ENCODE assay signal across 20 cellular contexts in the genomic region with DNA sequence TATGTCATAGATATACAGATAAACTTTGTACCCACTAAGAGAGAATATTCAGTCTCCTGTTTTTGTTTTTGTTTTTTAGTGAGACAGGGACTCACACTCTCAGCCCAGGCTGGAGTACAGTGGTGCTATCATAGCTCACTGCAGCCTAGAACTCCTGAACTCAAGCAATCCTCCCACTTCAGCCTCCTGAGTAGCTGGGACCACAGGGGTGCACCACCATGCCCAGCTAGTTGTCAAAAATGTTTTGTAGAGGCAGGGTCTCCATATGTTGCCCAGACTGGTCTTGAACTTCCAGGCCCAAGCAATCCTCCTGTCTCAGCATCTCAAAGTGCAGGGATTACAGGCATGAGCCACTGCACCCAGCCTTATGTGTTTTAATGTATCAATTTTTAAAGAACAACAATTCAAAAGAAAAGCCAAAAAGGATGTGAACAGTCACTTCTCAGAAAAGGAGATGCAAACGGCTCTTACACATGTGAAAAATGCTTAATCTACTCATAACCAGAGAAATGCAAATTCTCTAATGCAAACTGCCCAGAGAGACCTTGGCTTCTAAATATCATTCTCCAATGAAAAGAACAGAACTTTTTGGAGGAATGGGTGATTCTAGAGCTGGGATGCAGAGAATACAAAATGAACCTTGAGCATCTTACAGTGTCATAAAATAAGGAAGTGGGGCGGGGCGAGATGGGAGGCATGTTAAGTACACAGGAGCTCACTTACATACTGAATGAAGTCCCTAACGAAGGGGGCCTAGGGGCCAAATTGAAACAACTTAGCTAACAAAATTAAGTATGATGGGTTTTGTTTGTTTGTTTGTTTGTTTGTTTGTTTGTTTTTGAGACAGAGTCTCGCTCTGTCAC. TPM values are rescaled to one million over a fixed set of nuclear protein-coding genes. Genes with fewer than 3 reads are reported as not detected.
DNase-seq lines count a peak whose midpoint lies in the region; ATAC-seq and TF ChIP-seq lines count a peak whose summit lies in the region.
"Had no signal": no experiment of that assay in that cellular context is flagged by ENCODE, and none has a peak within 500 bp of the region (broad histone marks: within the 10 kb centered on the region; RNA-seq: fewer than 3 reads in every experiment).

No MANE protein-coding gene starts in this region.

- intact Hi-C loops in spleen (cut with DNase I; ENCODE audit: low total_unique reads): loop anchor here (10.0 kb wide), 1 partner anchor 122 kb away; no protein-coding TSS in a partner anchor

- H3K27me3 Mint-ChIP-seq in activated T-cell treated with anti-CD3 and anti-CD28 coated beads, Interleukin-2, amount 50 U/mL, for 72 hours (ENCODE audit: low read depth): no peaks in the 10 kb centered on the region
- H3K27me3 Mint-ChIP-seq in activated CD4-positive, alpha-beta memory T cell treated with anti-CD3 and anti-CD28 coated beads, Interleukin-2, amount 10 ng/mL, durations not matched to agents 7 days and 5 days: no peaks in the 10 kb centered on the region

- H3K4me1 ChIP-seq in spleen (peaks cover 0 to 9% (median 3%) of the 10 kb centered on the region in 6 donors), SK-N-SH (ENCODE audit: control insufficient read depth in 1 of 2, insufficient read depth in 2 of 2, low read depth in 1 of 2, low read length in 1 of 2) (peaks cover 0 to 3% of the 10 kb centered on the region in 2 experiments; a peak in 1 of 4 replicates)
- H3K4me1 ChIP-seq: breast epithelium had no signal

- H3K27ac ChIP-seq in spleen (no peak overlapping the region), SK-N-SH (ENCODE audit: low read depth in 2 of 2, low read length in 1 of 2) (no peak overlapping the region)
- H3K27ac ChIP-seq: breast epithelium had no signal

- no peaks in the 10 kb centered on the region for H3F3A ChIP-seq in SK-N-SH (replicated peaks; ENCODE audit: insufficient read depth)

- H3K9me3 ChIP-seq in spleen (peaks cover 0 to 15% (median 9%) of the 10 kb centered on the region in 8 donors), SK-N-SH (no peaks in the 10 kb centered on the region)
- H3K9me3 ChIP-seq: breast epithelium had no signal

- peak overlapping the region; percentile 40 to 71 for H3K4me3 Mint-ChIP-seq in activated T-cell treated with anti-CD3 and anti-CD28 coated beads, Interleukin-2, amount 50 U/mL, for 72 hours
- H3K4me3 Mint-ChIP-seq in activated CD4-positive, alpha-beta memory T cell treated with anti-CD3 and anti-CD28 coated beads, Interleukin-2, amount 10 ng/mL, durations not matched to agents 7 days and 5 days: peak overlapping the region; percentile 57

- TF ChIP-seq CTCF in spleen (IDR thresholded peaks at IDR 0.05 in 8 of 11, conservative IDR thresholded peaks at IDR 0.05 in 3 of 11) (no peak), SK-N-SH (IDR thresholded peaks at IDR 0.05) (no peak)

- ATAC-seq in activated T-cell treated with anti-CD3 and anti-CD28 coated beads, Interleukin-2, amount 50 U/mL, for 72 hours (replicated peaks in 1 of 2): peak; percentile 66 to 73
- ATAC-seq in HG02870 (IDR thresholded peaks at IDR 0.05; ENCODE audit: unreplicated experiment): peak; percentile 71

- H3K27me3 ChIP-seq in spleen (replicated peaks in 1 of 7) (peaks cover 0 to 9% (median 0%) of the 10 kb centered on the region in 7 donors), SK-N-SH (ENCODE audit: insufficient read depth) (no peaks in the 10 kb centered on the region)
- H3K27me3 ChIP-seq: breast epithelium had no signal

- peak overlapping the region; percentile 30 for H3K27ac Mint-ChIP-seq in activated T-cell treated with anti-CD3 and anti-CD28 coated beads, Interleukin-2, amount 50 U/mL, for 72 hours
- H3K27ac Mint-ChIP-seq in activated CD4-positive, alpha-beta memory T cell treated with anti-CD3 and anti-CD28 coated beads, Interleukin-2, amount 10 ng/mL, durations not matched to agents 7 days and 5 days: peak overlapping the region; percentile 99

- no peak for TF ChIP-seq RAD21 in SK-N-SH (IDR thresholded peaks at IDR 0.05; ENCODE audit: low read length)

- CTCF ChIA-PET in activated CD4-positive, alpha-beta memory T cell treated with anti-CD3 and anti-CD28 coated beads, Interleukin-2, amount 10 ng/mL, durations not matched to agents 7 days and 5 days (lab: Charles Lee): interaction anchor here (1.0 to 4.3 kb wide), 11 partner anchors 8 to 276 kb away, joined by 3 to 33 read pairs (median 4); partner anchors contain the start of gene CKLF
- CTCF ChIA-PET in SK-N-SH (lab: Yijun Ruan, JAX): interaction anchor here (1.0 to 1.6 kb wide), 2 partner anchors 8 to 271 kb away, joined by 3 to 4 read pairs; no protein-coding TSS in a partner anchor

- no peak for TF ChIP-seq POLR2A in spleen (IDR thresholded peaks at IDR 0.05)

- H3K4me1 Mint-ChIP-seq in activated T-cell treated with anti-CD3 and anti-CD28 coated beads, Interleukin-2, amount 50 U/mL, for 72 hours (ENCODE audit: low read depth): peaks cover 61% of the 10 kb centered on the region
- H3K4me1 Mint-ChIP-seq in activated CD4-positive, alpha-beta memory T cell treated with anti-CD3 and anti-CD28 coated beads, Interleukin-2, amount 10 ng/mL, durations not matched to agents 7 days and 5 days: peaks cover 50% of the 10 kb centered on the region

- no peak for DNase-seq in activated T-cell treated with anti-CD3 and anti-CD28 coated beads, Interleukin-2, amount 50 U/mL, for 72 hours
- no peak for DNase-seq in activated T-cell treated with anti-CD3 and anti-CD28 coated beads for 4 hours
- DNase-seq in activated CD4-positive, alpha-beta memory T cell treated with anti-CD3 and anti-CD28 coated beads, Interleukin-2, amount 10 ng/mL, durations not matched to agents 7 days and 5 days: peak; percentile 38
- DNase-seq in spleen: peak; percentile 67
- DNase-seq in OCI-M1 (lab: John Stamatoyannopoulos, UW): no peak
- DNase-seq in MV-4-11 (lab: John Stamatoyannopoulos, UW): no peak
- no peak for DNase-seq in SK-N-SH
- DNase-seq: COR-L47; dermis blood vessel endothelial cell; hippocampal formation; mammary epithelial cell; NCI-H1694; NCI-H226; posterior cingulate gyrus; stimulated activated CD4-positive, alpha-beta T cell treated with anti-CD3 and anti-CD28 coated beads, Interleukin-1b, Interleukin-23, amount 100 ng/mL, for 48 hours had no signal

- H3K4me2 ChIP-seq in SK-N-SH: no peak overlapping the region

- no peaks in the 10 kb centered on the region for H3K79me2 ChIP-seq in SK-N-SH (ENCODE audit: insufficient read depth)

- 64 to 77% (median 73%) methylated on average over 5 of the region's 5 CpGs for WGBS in spleen, 5 donors
- WGBS in SK-N-SH (ENCODE audit: low lambda C conversion rate): 87% methylated on average over 5 of the region's 5 CpGs

- no peak overlapping the region for H2AFZ ChIP-seq in SK-N-SH (ENCODE audit: low read depth)

- no peak for TF ChIP-seq EP300 in SK-N-SH (IDR thresholded peaks at IDR 0.05; ENCODE audit: borderline replicate concordance in 1 of 2, low read depth in 1 of 2, low read length in 1 of 2)

- no peaks in the 10 kb centered on the region for H4K20me1 ChIP-seq in SK-N-SH (ENCODE audit: insufficient read depth)

- no peak overlapping the region for H3K4me3 ChIP-seq in spleen
- no peak overlapping the region for H3K4me3 ChIP-seq in SK-N-SH (ENCODE audit: low read depth in 2 of 2, low read length in 1 of 2)
- H3K4me3 ChIP-seq: breast epithelium had no signal

- POLR2A ChIA-PET in activated CD4-positive, alpha-beta memory T cell treated with anti-CD3 and anti-CD28 coated beads, Interleukin-2, amount 10 ng/mL, durations not matched to agents 7 days and 5 days (lab: Charles Lee): interaction anchor here (0.7 to 6.4 kb wide), 14 partner anchors 8 to 188 kb away, joined by 3 to 40 read pairs (median 4); partner anchors contain the start of gene CKLF
- POLR2A ChIA-PET in SK-N-SH (lab: Yijun Ruan, JAX): no interaction called here

- H3K9me2 ChIP-seq in SK-N-SH: no peaks in the 10 kb centered on the region

- H3K36me3 ChIP-seq in spleen (no peaks in the 10 kb centered on the region), SK-N-SH (replicated peaks in 1 of 2; ENCODE audit: control insufficient read depth in 1 of 2, insufficient read depth in 2 of 2, low read length in 1 of 2) (no peaks in the 10 kb centered on the region)
- H3K36me3 ChIP-seq: breast epithelium had no signal

- H3K36me3 Mint-ChIP-seq in activated T-cell treated with anti-CD3 and anti-CD28 coated beads, Interleukin-2, amount 50 U/mL, for 72 hours (ENCODE audit: insufficient read depth in 2 of 2): peaks cover 3 to 8% of the 10 kb centered on the region in 2 donors
- peaks cover 18% of the 10 kb centered on the region for H3K36me3 Mint-ChIP-seq in activated CD4-positive, alpha-beta memory T cell treated with anti-CD3 and anti-CD28 coated beads, Interleukin-2, amount 10 ng/mL, durations not matched to agents 7 days and 5 days (ENCODE audit: low read depth)

- H3K9me3 Mint-ChIP-seq in activated T-cell treated with anti-CD3 and anti-CD28 coated beads, Interleukin-2, amount 50 U/mL, for 72 hours: peaks cover 2 to 6% of the 10 kb centered on the region in 2 donors
- peaks cover 18% of the 10 kb centered on the region for H3K9me3 Mint-ChIP-seq in activated CD4-positive, alpha-beta memory T cell treated with anti-CD3 and anti-CD28 coated beads, Interleukin-2, amount 10 ng/mL, durations not matched to agents 7 days and 5 days

- no peak overlapping the region for H3K9ac ChIP-seq in SK-N-SH

RNA-seq across cellular contexts. Expression of gene CMTM3, which starts 7.3 kb away (rescaled TPM):
- 10 to 100 TPM; 82.4 to 90.6 TPM for total RNA-seq in activated T-cell treated with anti-CD3 and anti-CD28 coated beads, Interleukin-2, amount 50 U/mL, for 72 hours
- 100 to 1,000 TPM; 111 TPM for total RNA-seq in activated CD4-positive, alpha-beta memory T cell treated with anti-CD3 and anti-CD28 coated beads, Interleukin-2, amount 10 ng/mL, durations not matched to agents 7 days and 5 days
- 10 to 100 TPM; 37.6 to 53.1 (median 41.9) TPM for total RNA-seq in spleen
- polyA plus RNA-seq in spleen (10 to 100 TPM; 16.2 to 25.0 (median 23.4) TPM), SK-N-SH (2012; rRNA removed) (64.2 and 69.4 TPM in 2 replicates)
- polyA plus RNA-seq in SK-N-SH (2012; cell fraction: cytosol; rRNA removed): 51.4 and 73.9 TPM in 2 replicates
- polyA plus RNA-seq in SK-N-SH (2012; cell fraction: nucleus; rRNA removed): 44.1 and 60.0 TPM in 2 replicates

RNA-seq across cellular contexts. Expression of gene CMTM2, which starts 18.0 kb away (rescaled TPM):
- total RNA-seq in activated T-cell treated with anti-CD3 and anti-CD28 coated beads, Interleukin-2, amount 50 U/mL, for 72 hours: 1 to 10 TPM in 1 of 2 donors, under 1 TPM in 1; 0.31 to 1.2 TPM
- under 1 TPM; 0.43 to 0.83 TPM for total RNA-seq in activated CD4-positive, alpha-beta memory T cell treated with anti-CD3 and anti-CD28 coated beads, Interleukin-2, amount 10 ng/mL, durations not matched to agents 7 days and 5 days
- 10 to 100 TPM in 4 of 7 donors, 1 to 10 TPM in 3; 3.3 to 54.6 (median 12.1) TPM for total RNA-seq in spleen
- polyA plus RNA-seq in spleen (1 to 10 TPM in 2 of 3 donors, under 1 TPM in 1; 0.70 to 8.7 (median 5.8) TPM), SK-N-SH (2012; rRNA removed) (not detected in 2 replicates)
- polyA plus RNA-seq in SK-N-SH (2012; cell fraction: cytosol; rRNA removed): 0.07 TPM in 1 of 2 replicates, not detected in the other
- 0.39 and 0.46 TPM in 2 replicates for polyA plus RNA-seq in SK-N-SH (2012; cell fraction: nucleus; rRNA removed)
- total RNA-seq: breast epithelium, fibroblast of villous mesenchyme, mammary epithelial cell, urinary bladder had no signal
- polyA plus RNA-seq: keratinocyte, urinary bladder had no signal

RNA-seq across cellular contexts. Expression of gene CMTM1, which starts 31.0 kb away (rescaled TPM):
- 10 to 100 TPM; 10.1 to 14.4 TPM for total RNA-seq in activated T-cell treated with anti-CD3 and anti-CD28 coated beads, Interleukin-2, amount 50 U/mL, for 72 hours
- total RNA-seq in activated CD4-positive, alpha-beta memory T cell treated with anti-CD3 and anti-CD28 coated beads, Interleukin-2, amount 10 ng/mL, durations not matched to agents 7 days and 5 days: 10 to 100 TPM; 16.6 to 17.8 TPM
- 10 to 100 TPM in 4 of 7 donors, 1 to 10 TPM in 3; 1.4 to 19.0 (median 10.7) TPM for total RNA-seq in spleen
- polyA plus RNA-seq in spleen (1 to 10 TPM in 1 of 3 donors, under 1 TPM in 2; 0.15 to 1.3 (median 0.33) TPM), SK-N-SH (2012; rRNA removed) (3.1 and 3.7 TPM in 2 replicates)
- 1.0 and 2.3 TPM in 2 replicates for polyA plus RNA-seq in SK-N-SH (2012; cell fraction: cytosol; rRNA removed)
- 3.1 and 3.2 TPM in 2 replicates for polyA plus RNA-seq in SK-N-SH (2012; cell fraction: nucleus; rRNA removed)

RNA-seq across cellular contexts. Expression of gene CKLF, which starts 44.8 kb away (rescaled TPM):
- 100 to 1,000 TPM; 163 to 172 TPM for total RNA-seq in activated T-cell treated with anti-CD3 and anti-CD28 coated beads, Interleukin-2, amount 50 U/mL, for 72 hours
- 100 to 1,000 TPM; 183 to 188 TPM for total RNA-seq in activated CD4-positive, alpha-beta memory T cell treated with anti-CD3 and anti-CD28 coated beads, Interleukin-2, amount 10 ng/mL, durations not matched to agents 7 days and 5 days
- total RNA-seq in spleen: 100 to 1,000 TPM in 3 of 7 donors, 10 to 100 TPM in 4; 65.5 to 132 (median 76.8) TPM
- polyA plus RNA-seq in spleen: 10 to 100 TPM; 61.9 to 76.2 (median 74.7) TPM
- 179 and 211 TPM in 2 replicates for polyA plus RNA-seq in SK-N-SH (2012; rRNA removed)
- 185 and 194 TPM in 2 replicates for polyA plus RNA-seq in SK-N-SH (2012; cell fraction: cytosol; rRNA removed)
- polyA plus RNA-seq in SK-N-SH (2012; cell fraction: nucleus; rRNA removed): 42.3 and 65.4 TPM in 2 replicates

RNA-seq across cellular contexts. Expression of gene TK2, which starts 47.3 kb away (rescaled TPM):
- total RNA-seq in activated T-cell treated with anti-CD3 and anti-CD28 coated beads, Interleukin-2, amount 50 U/mL, for 72 hours: 10 to 100 TPM; 16.4 to 16.6 TPM
- 10 to 100 TPM; 13.4 to 13.9 TPM for total RNA-seq in activated CD4-positive, alpha-beta memory T cell treated with anti-CD3 and anti-CD28 coated beads, Interleukin-2, amount 10 ng/mL, durations not matched to agents 7 days and 5 days
- 10 to 100 TPM; 21.3 to 56.6 (median 40.1) TPM for total RNA-seq in spleen
- polyA plus RNA-seq in spleen (10 to 100 TPM in 1 of 3 donors, 1 to 10 TPM in 2; 8.3 to 19.8 (median 9.2) TPM), SK-N-SH (2012; rRNA removed) (25.2 and 37.6 TPM in 2 replicates)
- 27.7 and 28.2 TPM in 2 replicates for polyA plus RNA-seq in SK-N-SH (2012; cell fraction: cytosol; rRNA removed)
- 64.2 and 80.0 TPM in 2 replicates for polyA plus RNA-seq in SK-N-SH (2012; cell fraction: nucleus; rRNA removed)

Comparison
In these comparisons a context has a peak if more than half of its experiments do, and no peak if none do; other contexts are left out.
1. DNase-seq: peak in activated CD4-positive, alpha-beta memory T cell treated with anti-CD3 and anti-CD28 coated beads, Interleukin-2, amount 10 ng/mL, durations not matched to agents 7 days and 5 days (single experiment) and spleen (single experiment); none in activated T-cell treated with anti-CD3 and anti-CD28 coated beads, Interleukin-2, amount 50 U/mL, for 72 hours (0 of 2), activated T-cell treated with anti-CD3 and anti-CD28 coated beads for 4 hours (single experiment), OCI-M1 (single experiment), MV-4-11 (single experiment) and SK-N-SH (single experiment).